Comparison of ENCODE assay signal across 8 cellular contexts in the genomic region with DNA sequence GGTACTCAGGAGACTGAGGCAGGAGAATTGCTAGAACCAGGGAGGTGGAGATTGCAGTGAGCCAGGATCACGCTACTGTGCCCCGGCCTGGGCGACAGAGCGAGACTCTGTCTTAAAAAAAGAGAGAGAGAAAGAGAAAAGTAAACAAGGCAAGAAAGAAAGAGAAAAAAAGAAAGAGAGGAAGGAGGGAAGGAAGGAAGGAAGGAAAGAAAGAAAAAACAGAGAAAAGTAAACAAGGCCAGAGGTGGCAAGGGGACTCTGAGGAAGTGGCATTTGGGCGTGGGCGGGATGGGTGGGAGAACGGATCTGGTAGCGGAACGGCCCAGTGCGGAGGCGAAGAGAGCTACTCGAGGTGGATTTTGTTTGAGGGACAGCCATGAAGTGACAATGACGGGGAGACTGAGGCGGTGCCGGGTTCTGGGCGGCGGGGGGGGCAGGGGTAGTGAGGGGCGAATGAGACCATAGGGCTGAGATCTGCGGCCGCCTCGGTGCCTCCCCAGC. TPM values are rescaled to one million over a fixed set of nuclear protein-coding genes. Genes with fewer than 3 reads are reported as not detected.
DNase-seq lines count a peak whose midpoint lies in the region; ATAC-seq and TF ChIP-seq lines count a peak whose summit lies in the region.

No MANE protein-coding gene starts in this region.

- H3K27ac ChIP-seq in tibial artery: peak overlapping the region; percentile 89 to 92

- POLR2A ChIA-PET in activated CD4-positive, alpha-beta memory T cell treated with anti-CD3 and anti-CD28 coated beads for 36 hours (lab: Charles Lee): interaction anchor here (0.5 to 2.2 kb wide), 9 partner anchors 21 to 280 kb away, joined by 3 to 12 read pairs (median 4); partner anchors contain the start of gene IL12RB1

- no peaks in the 10 kb centered on the region for H3K9me3 ChIP-seq in tibial artery

- no peak for TF ChIP-seq CTCF in tibial artery (IDR thresholded peaks at IDR 0.05)

- CTCF ChIA-PET in activated CD4-positive, alpha-beta memory T cell treated with anti-CD3 and anti-CD28 coated beads for 36 hours (lab: Charles Lee): interaction anchor here (1.0 to 11.2 kb wide), 4 partner anchors 55 to 141 kb away, joined by 3 to 289 read pairs (median 23); partner anchors contain the start of genes CCDC124 and RPL18A

- H3K9me3 Mint-ChIP-seq in activated T-cell treated with anti-CD3 and anti-CD28 coated beads, Interleukin-2, amount 50 U/mL, for 4 hours: no peaks in the 10 kb centered on the region
- H3K9me3 Mint-ChIP-seq in activated CD4-positive, alpha-beta memory T cell treated with anti-CD3 and anti-CD28 coated beads for 36 hours: no peaks in the 10 kb centered on the region
- H3K9me3 Mint-ChIP-seq in immature natural killer cell: no peaks in the 10 kb centered on the region

- H3K36me3 ChIP-seq in tibial artery: peaks cover 0 to 17% (median 6%) of the 10 kb centered on the region in 3 donors

- H3K4me3 Mint-ChIP-seq in activated T-cell treated with anti-CD3 and anti-CD28 coated beads, Interleukin-2, amount 50 U/mL, for 4 hours: peak overlapping the region; percentile 82
- H3K4me3 Mint-ChIP-seq in activated CD4-positive, alpha-beta memory T cell treated with anti-CD3 and anti-CD28 coated beads for 36 hours: peak overlapping the region; percentile 72
- peak overlapping the region; percentile 77 to 94 (median 86) for H3K4me3 Mint-ChIP-seq in immature natural killer cell

- H3K27me3 ChIP-seq in tibial artery: peaks cover 0 to under 1% of the 10 kb centered on the region in 2 donors

- H3K27me3 Mint-ChIP-seq in activated T-cell treated with anti-CD3 and anti-CD28 coated beads, Interleukin-2, amount 50 U/mL, for 4 hours (ENCODE audit: low read depth): no peaks in the 10 kb centered on the region
- no peaks in the 10 kb centered on the region for H3K27me3 Mint-ChIP-seq in activated CD4-positive, alpha-beta memory T cell treated with anti-CD3 and anti-CD28 coated beads for 36 hours
- peaks cover 8 to 9% (median 9%) of the 10 kb centered on the region in 3 donors for H3K27me3 Mint-ChIP-seq in immature natural killer cell (ENCODE audit: low read depth in 3 of 3)

- H3K4me1 ChIP-seq in tibial artery: peaks cover 0 to 35% (median 16%) of the 10 kb centered on the region in 4 donors

- ATAC-seq in activated T-cell treated with anti-CD3 and anti-CD28 coated beads, Interleukin-2, amount 50 U/mL, for 4 hours: no peak
- ATAC-seq in HG02588 (IDR thresholded peaks at IDR 0.05; ENCODE audit: unreplicated experiment): no peak
- no peak for ATAC-seq in HG03175 (IDR thresholded peaks at IDR 0.05; ENCODE audit: unreplicated experiment)

- H3K4me1 Mint-ChIP-seq in activated T-cell treated with anti-CD3 and anti-CD28 coated beads, Interleukin-2, amount 50 U/mL, for 4 hours (ENCODE audit: low read depth): peaks cover 17% of the 10 kb centered on the region
- H3K4me1 Mint-ChIP-seq in activated CD4-positive, alpha-beta memory T cell treated with anti-CD3 and anti-CD28 coated beads for 36 hours (ENCODE audit: low read depth): peaks cover 22% of the 10 kb centered on the region
- peaks cover 26 to 33% of the 10 kb centered on the region in 2 donors for H3K4me1 Mint-ChIP-seq in immature natural killer cell

- H3K27ac Mint-ChIP-seq in activated CD4-positive, alpha-beta memory T cell treated with anti-CD3 and anti-CD28 coated beads for 36 hours: peak overlapping the region; percentile 97
- peak overlapping the region; percentile 97 to 100 (median 99) for H3K27ac Mint-ChIP-seq in immature natural killer cell

- peak overlapping the region; percentile 83 to 88 for H3K4me3 ChIP-seq in tibial artery

- DNase-seq in activated T-cell treated with anti-CD3 and anti-CD28 coated beads, Interleukin-2, amount 50 U/mL, for 4 hours: no peak
- DNase-seq in activated T-cell treated with anti-CD3 and anti-CD28 coated beads for 4 hours: no peak
- DNase-seq in activated CD4-positive, alpha-beta memory T cell treated with anti-CD3 and anti-CD28 coated beads for 36 hours: no peak
- no peak for DNase-seq in immature natural killer cell
- no peak for DNase-seq in tibial artery
- DNase-seq in activated CD4-positive, alpha-beta T cell treated with anti-CD3 and anti-CD28 coated beads, Interleukin-2, amount 50 U/mL, for 1 hour: no peak

- intact Hi-C loops in activated CD4-positive, alpha-beta memory T cell treated with anti-CD3 and anti-CD28 coated beads for 36 hours (cut with micrococcal nuclease): loop anchor here (2.0 kb wide), 2 partner anchors 128 to 142 kb away; partner anchors contain the start of gene RPL18A
- intact Hi-C loops in tibial artery (cut with DNase I; ENCODE audit: low total_unique reads): no loop called here

- H3K36me3 Mint-ChIP-seq in activated T-cell treated with anti-CD3 and anti-CD28 coated beads, Interleukin-2, amount 50 U/mL, for 4 hours (ENCODE audit: insufficient read depth): no peaks in the 10 kb centered on the region
- peaks cover 9% of the 10 kb centered on the region for H3K36me3 Mint-ChIP-seq in activated CD4-positive, alpha-beta memory T cell treated with anti-CD3 and anti-CD28 coated beads for 36 hours
- no peaks in the 10 kb centered on the region for H3K36me3 Mint-ChIP-seq in immature natural killer cell

RNA-seq across cellular contexts. Expression of gene ARRDC2, which starts 7.4 kb away (rescaled TPM):
- total RNA-seq in activated T-cell treated with anti-CD3 and anti-CD28 coated beads, Interleukin-2, amount 50 U/mL, for 4 hours: 10 to 100 TPM; 19.4 to 24.4 (median 22.4) TPM
- 10 to 100 TPM; 28.2 to 28.6 TPM for total RNA-seq in activated CD4-positive, alpha-beta memory T cell treated with anti-CD3 and anti-CD28 coated beads for 36 hours
- 10 to 100 TPM; 31.4 to 39.2 (median 38.6) TPM for polyA plus RNA-seq in immature natural killer cell

RNA-seq across cellular contexts. Expression of gene KCNN1, which starts 33.6 kb away (rescaled TPM):
- total RNA-seq in activated T-cell treated with anti-CD3 and anti-CD28 coated beads, Interleukin-2, amount 50 U/mL, for 4 hours: under 1 TPM in 2 of 3 donors, not detected in 1; 0.24 to 0.32 TPM
- total RNA-seq in activated CD4-positive, alpha-beta memory T cell treated with anti-CD3 and anti-CD28 coated beads for 36 hours: under 1 TPM in 1 of 2 experiments, not detected in 1; 0.24 TPM
- polyA plus RNA-seq in immature natural killer cell: not detected
